In genomic region chr1:237814319-237814924, GRCh38 we compare ENCODE assay signal across 11 cellular contexts.
DNase-seq lines count a peak whose midpoint lies in the region; ATAC-seq and TF ChIP-seq lines count a peak whose summit lies in the region.
"Had no signal": no experiment of that assay in that cellular context is flagged by ENCODE, and none has a peak within 500 bp of the region (broad histone marks: within the 10 kb centered on the region; RNA-seq: fewer than 3 reads in every experiment).

No MANE protein-coding gene starts in this region.

- in situ Hi-C loops in astrocyte of the spinal cord (cut with HindIII; ENCODE audit: low sequenced_read_pairs), result no loop called here

- H3K4me3 Mint-ChIP-seq in nephron, result no peak overlapping the region
- H3K4me3 Mint-ChIP-seq: IgD-negative memory B cell had no signal

- H3K27me3 Mint-ChIP-seq in nephron (ENCODE audit: low read depth), result peaks cover 6% of the 10 kb centered on the region
- H3K27me3 Mint-ChIP-seq: IgD-negative memory B cell had no signal

- no peaks in the 10 kb centered on the region for H3K36me3 Mint-ChIP-seq in nephron (ENCODE audit: low read depth)

- H3K4me2 ChIP-seq in Loucy (ENCODE audit: low read depth, low read length, poor library complexity, severe bottlenecking), result no peak overlapping the region

- H3K79me2 ChIP-seq in Loucy (ENCODE audit: insufficient read depth, low read length), result no peaks in the 10 kb centered on the region

- H3K36me3 ChIP-seq in Loucy (ENCODE audit: insufficient read depth, low read length), result no peaks in the 10 kb centered on the region

- no peaks in the 10 kb centered on the region for H3K9me3 Mint-ChIP-seq in nephron

- no peaks in the 10 kb centered on the region for H3K9me3 ChIP-seq in Loucy (ENCODE audit: insufficient read depth, low read depth, low read length)

- H3K27me3 ChIP-seq in Loucy (ENCODE audit: insufficient read depth, low read length, poor library complexity, severe bottlenecking), result no peaks in the 10 kb centered on the region

- H3K4me1 Mint-ChIP-seq in nephron, result no peaks in the 10 kb centered on the region
- H3K4me1 Mint-ChIP-seq: IgD-negative memory B cell had no signal

- TF ChIP-seq CTCF in GM12865 (IDR thresholded peaks at IDR 0.05; ENCODE audit: insufficient read depth, low read depth, low read length, missing control alignments), result peak; percentile 49
- peak; percentile 81 for TF ChIP-seq CTCF in Loucy (conservative IDR thresholded peaks at IDR 0.05; ENCODE audit: low read length)
- peak; percentile 40 for TF ChIP-seq CTCF in astrocyte of the spinal cord (IDR thresholded peaks at IDR 0.05; ENCODE audit: low read depth, low read length)
- TF ChIP-seq CTCF in nephron (IDR thresholded peaks at IDR 0.05; ENCODE audit: unreplicated experiment in 3 of 3), result peak; percentile 27 to 54 (median 45)

- H3K4me1 ChIP-seq in Loucy (ENCODE audit: insufficient read depth, low read length, poor library complexity, severe bottlenecking), result no peaks in the 10 kb centered on the region

- no peaks in the 10 kb centered on the region for H4K20me1 ChIP-seq in Loucy (ENCODE audit: insufficient read depth, low read length, poor library complexity, severe bottlenecking)

- H3K9ac ChIP-seq in Loucy (ENCODE audit: low read depth, low read length, poor library complexity, severe bottlenecking), result no peak overlapping the region

- no peaks in the 10 kb centered on the region for H3F3A ChIP-seq in Loucy (ENCODE audit: low read depth)

- H3K27ac Mint-ChIP-seq in nephron, result no peak overlapping the region
- H3K27ac Mint-ChIP-seq: IgD-negative memory B cell had no signal

- ATAC-seq in HG03280 (IDR thresholded peaks at IDR 0.05; ENCODE audit: unreplicated experiment), result no peak
- ATAC-seq: left colon had no signal

- H3K9me2 ChIP-seq in Loucy (replicated peaks; ENCODE audit: low read depth, low read length), result no peaks in the 10 kb centered on the region

- no peak overlapping the region for H2AFZ ChIP-seq in Loucy (ENCODE audit: low read length)

- H3K4me3 ChIP-seq in GM12865 (ENCODE audit: low read depth, low read length) (no peak overlapping the region), Loucy (ENCODE audit: low read length, poor library complexity, severe bottlenecking) (no peak overlapping the region), astrocyte of the spinal cord (ENCODE audit: low read depth, low read length) (no peak overlapping the region)

- peak; percentile 18 for DNase-seq in GM12865 (ENCODE audit: low read depth)
- peak; percentile 7 for DNase-seq in astrocyte of the spinal cord (ENCODE audit: low read depth, low spot score)
- no peak for DNase-seq in NCI-H146 treated with DMSO at 0.1 percent for 48 hours (lab: John Stamatoyannopoulos, UW; ENCODE audit: unreplicated experiment)
- DNase-seq in stimulated activated CD4-positive, alpha-beta T cell treated with anti-CD3 and anti-CD28 coated beads, Interleukin-2, amount 100 ng/mL, for 48 hours, result no peak
- no peak for DNase-seq in stimulated activated CD8-positive, alpha-beta memory T cell treated with anti-CD3 and anti-CD28 coated beads, Interleukin-4, amount 100 ng/mL, for 48 hours
- DNase-seq: activated gamma-delta T cell treated with Interleukin-2 at 50 U/mL for 16 hours, left colon had no signal

Comparison
In these comparisons a context has a peak if more than half of its experiments do, and no peak if none do; other contexts are left out.
1. DNase-seq: peak in GM12865 (single experiment) and astrocyte of the spinal cord (single experiment); none in NCI-H146 treated with DMSO at 0.1 percent for 48 hours (single experiment), stimulated activated CD4-positive, alpha-beta T cell treated with anti-CD3 and anti-CD28 coated beads, Interleukin-2, amount 100 ng/mL, for 48 hours (0 of 2) and stimulated activated CD8-positive, alpha-beta memory T cell treated with anti-CD3 and anti-CD28 coated beads, Interleukin-4, amount 100 ng/mL, for 48 hours (single experiment).
2. Peak in every context shown above with its lines, with median percentiles within 50 percentile points of each other: CTCF ChIP-seq.